Comparison of ENCODE assay signal across 18 cellular contexts in the genomic region with DNA sequence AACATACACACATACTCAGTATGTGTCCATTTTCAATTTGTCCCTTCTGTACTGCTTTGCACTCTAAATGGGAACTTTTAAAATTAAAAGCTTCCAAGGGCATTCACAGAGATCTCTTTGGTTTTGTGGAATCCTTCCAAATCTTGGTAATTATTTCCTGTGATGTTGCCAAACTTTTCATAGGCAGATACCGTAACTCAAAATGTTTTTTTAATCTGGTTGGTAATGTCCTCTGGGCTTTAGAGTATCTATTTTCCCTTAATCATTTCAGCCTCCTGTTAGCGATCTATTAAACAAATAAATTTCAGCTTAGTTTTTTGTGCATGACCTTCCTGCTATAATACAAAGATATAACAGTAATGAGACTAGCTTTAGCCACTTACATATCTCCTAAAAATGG.
"Had no signal": no experiment of that assay in that cellular context is flagged by ENCODE, and none has a peak within 500 bp of the region (broad histone marks: within the 10 kb centered on the region; RNA-seq: fewer than 3 reads in every experiment).

No MANE protein-coding gene starts in this region.

- H3K36me3 Mint-ChIP-seq: activated CD8-positive, alpha-beta memory T cell treated with anti-CD3 and anti-CD28 coated beads, Interleukin-2, amount 10 ng/mL, durations not matched to agents 7 days and 5 days; activated naive CD4-positive, alpha-beta T cell treated with anti-CD3 and anti-CD28 coated beads, Interleukin-2, amount 50 U/mL, for 24 hours; brain; natural killer cell treated with Interleukin-12 subunit alpha and Interleukin-12 subunit beta and Interleukin-15 and Interleukin-18, amount 100 ng/mL, for 72 hours had no signal

- DNase-seq: activated CD4-positive, alpha-beta T cell treated with anti-CD3 and anti-CD28 coated beads, Interleukin-2, amount 50 U/mL, for 48 hours; activated CD4-positive, CD25-positive, alpha-beta regulatory T cell treated with anti-CD3 and anti-CD28 coated beads, Interleukin-2, amount 50 U/mL, for 72 hours; activated CD8-positive, alpha-beta memory T cell treated with anti-CD3 and anti-CD28 coated beads, Interleukin-2, amount 10 ng/mL, durations not matched to agents 7 days and 5 days; activated effector memory CD4-positive, alpha-beta T cell treated with Interleukin-2 at 50 U/mL for 16 hours; activated T-cell treated with anti-CD3 and anti-CD28 coated beads, Interleukin-2, amount 50 U/mL, for 24 hours; amniotic stem cell; hypothalamus; occipital lobe; sigmoid colon; stimulated activated CD4-positive, alpha-beta T cell treated with anti-CD3 and anti-CD28 coated beads, Interleukin-12 subunit alpha, Interleukin-12 subunit beta, amount 100 ng/mL, for 4 hours; stimulated activated naive CD4-positive, alpha-beta T cell treated with Interleukin-2 at 50 U/mL for 16 hours; SW 1271; upper lobe of right lung had no signal

- H3K4me3 Mint-ChIP-seq: activated CD8-positive, alpha-beta memory T cell treated with anti-CD3 and anti-CD28 coated beads, Interleukin-2, amount 10 ng/mL, durations not matched to agents 7 days and 5 days; activated naive CD4-positive, alpha-beta T cell treated with anti-CD3 and anti-CD28 coated beads, Interleukin-2, amount 50 U/mL, for 24 hours; activated T-cell treated with anti-CD3 and anti-CD28 coated beads, Interleukin-2, amount 50 U/mL, for 24 hours; brain; natural killer cell treated with Interleukin-12 subunit alpha and Interleukin-12 subunit beta and Interleukin-15 and Interleukin-18, amount 100 ng/mL, for 72 hours; T-helper 2 cell treated with Interferon-gamma antibody and Interleukin-4, amounts not matched to agents 5 μg/mL and 100 μg/mL, for 36 hours had no signal

- H3K27me3 ChIP-seq: sigmoid colon, suprapubic skin, upper lobe of right lung had no signal

- H3K4me1 ChIP-seq: suprapubic skin, upper lobe of right lung had no signal

- H3K9me3 Mint-ChIP-seq: activated naive CD4-positive, alpha-beta T cell treated with anti-CD3 and anti-CD28 coated beads, Interleukin-2, amount 50 U/mL, for 24 hours; activated T-cell treated with anti-CD3 and anti-CD28 coated beads, Interleukin-2, amount 50 U/mL, for 24 hours; natural killer cell treated with Interleukin-12 subunit alpha and Interleukin-12 subunit beta and Interleukin-15 and Interleukin-18, amount 100 ng/mL, for 72 hours; T-helper 2 cell treated with Interferon-gamma antibody and Interleukin-4, amounts not matched to agents 5 μg/mL and 100 μg/mL, for 36 hours had no signal

- H3K27ac Mint-ChIP-seq: activated CD8-positive, alpha-beta memory T cell treated with anti-CD3 and anti-CD28 coated beads, Interleukin-2, amount 10 ng/mL, durations not matched to agents 7 days and 5 days; activated naive CD4-positive, alpha-beta T cell treated with anti-CD3 and anti-CD28 coated beads, Interleukin-2, amount 50 U/mL, for 24 hours; activated T-cell treated with anti-CD3 and anti-CD28 coated beads, Interleukin-2, amount 50 U/mL, for 24 hours; natural killer cell treated with Interleukin-12 subunit alpha and Interleukin-12 subunit beta and Interleukin-15 and Interleukin-18, amount 100 ng/mL, for 72 hours; T-helper 2 cell treated with Interferon-gamma antibody and Interleukin-4, amounts not matched to agents 5 μg/mL and 100 μg/mL, for 36 hours had no signal

- H3K36me3 ChIP-seq: sigmoid colon had no signal

- H3K9me3 ChIP-seq: sigmoid colon, suprapubic skin, upper lobe of right lung had no signal

- H3K4me3 ChIP-seq: sigmoid colon, suprapubic skin, upper lobe of right lung had no signal

- H3K27me3 Mint-ChIP-seq: brain; natural killer cell treated with Interleukin-12 subunit alpha and Interleukin-12 subunit beta and Interleukin-15 and Interleukin-18, amount 100 ng/mL, for 72 hours had no signal

- H3K27ac ChIP-seq: sigmoid colon, suprapubic skin, upper lobe of right lung had no signal

- H3K4me1 Mint-ChIP-seq: activated naive CD4-positive, alpha-beta T cell treated with anti-CD3 and anti-CD28 coated beads, Interleukin-2, amount 50 U/mL, for 24 hours had no signal
